Comparison of ENCODE assay signal across 23 cellular contexts in genomic region chr6:130520801-130521200, GRCh38.
"Had no signal": no experiment of that assay in that cellular context is flagged by ENCODE, and none has a peak within 500 bp of the region (broad histone marks: within the 10 kb centered on the region; RNA-seq: fewer than 3 reads in every experiment).

No MANE protein-coding gene starts in this region.

- H2AFZ ChIP-seq: parathyroid adenoma had no signal

- DNase-seq: activated B cell treated with CpG ODN at 0.5 μM for 24 hours; activated CD4-positive, alpha-beta T cell treated with anti-CD3 and anti-CD28 coated beads for 4 hours; activated CD8-positive, alpha-beta memory T cell treated with anti-CD3 and anti-CD28 coated beads, Interleukin-2, amount 50 U/mL, for 4 hours; activated effector memory CD4-positive, alpha-beta T cell treated with Interleukin-2 at 50 U/mL for 16 hours; activated T-cell treated with anti-CD3 and anti-CD28 coated beads, Interleukin-2, amount 50 U/mL, for 4 hours; anterior cingulate cortex; brain microvascular endothelial cell; central memory CD4-positive, alpha-beta T cell; colonic mucosa; erythroblast; gastrocnemius medialis; head of caudate nucleus; lower lobe of right lung; stimulated activated CD4-positive, alpha-beta T cell treated with anti-CD3 and anti-CD28 coated beads, Interleukin-1b, Interleukin-23, amount 100 ng/mL, for 48 hours; stimulated activated CD8-positive, alpha-beta memory T cell treated with anti-CD3 and anti-CD28 coated beads, Interleukin-4, amount 100 ng/mL, for 48 hours; stimulated activated naive CD4-positive, alpha-beta T cell treated with Interleukin-2 at 50 U/mL for 16 hours; T-helper 9 cell had no signal

- H3K36me3 ChIP-seq: brain microvascular endothelial cell, colonic mucosa, gastrocnemius medialis, lower lobe of right lung, neutrophil, tibial nerve had no signal

- H3K27me3 Mint-ChIP-seq: activated B cell treated with CpG ODN at 0.5 μM for 24 hours; natural killer cell treated with Interleukin-12 subunit alpha and Interleukin-12 subunit beta and Interleukin-15 and Interleukin-18, amount 100 ng/mL, for 72 hours had no signal

- H3K9ac ChIP-seq: parathyroid adenoma had no signal

- H3K27ac Mint-ChIP-seq: activated B cell treated with CpG ODN at 0.5 μM for 24 hours; natural killer cell treated with Interleukin-12 subunit alpha and Interleukin-12 subunit beta and Interleukin-15 and Interleukin-18, amount 100 ng/mL, for 72 hours had no signal

- ATAC-seq: activated T-cell treated with anti-CD3 and anti-CD28 coated beads, Interleukin-2, amount 50 U/mL, for 4 hours; gastrocnemius medialis; lower lobe of right lung; natural killer cell treated with Interleukin-12 subunit alpha and Interleukin-12 subunit beta and Interleukin-15 and Interleukin-18, amount 100 ng/mL, for 72 hours had no signal

- H3K79me2 ChIP-seq: parathyroid adenoma had no signal

- H3K27me3 ChIP-seq: brain microvascular endothelial cell, colonic mucosa, gastrocnemius medialis, neutrophil, tibial nerve had no signal

- H3K4me3 Mint-ChIP-seq: activated B cell treated with CpG ODN at 0.5 μM for 24 hours; activated T-cell treated with anti-CD3 and anti-CD28 coated beads, Interleukin-2, amount 50 U/mL, for 4 hours; natural killer cell treated with Interleukin-12 subunit alpha and Interleukin-12 subunit beta and Interleukin-15 and Interleukin-18, amount 100 ng/mL, for 72 hours had no signal

- H3K4me3 ChIP-seq: colonic mucosa, gastrocnemius medialis, lower lobe of right lung, tibial nerve had no signal

- FAIRE-seq: endometrium, urothelium cell line had no signal

- H3K27ac ChIP-seq: brain microvascular endothelial cell, colonic mucosa, gastrocnemius medialis, lower lobe of right lung, neutrophil, parathyroid adenoma, tibial nerve had no signal

- H3K4me1 ChIP-seq: colonic mucosa, lower lobe of right lung, parathyroid adenoma had no signal

- H3K9me3 ChIP-seq: colonic mucosa, gastrocnemius medialis, lower lobe of right lung, neutrophil, tibial nerve had no signal
